39 cellular contexts compared by ENCODE assay signal in the genomic region with DNA sequence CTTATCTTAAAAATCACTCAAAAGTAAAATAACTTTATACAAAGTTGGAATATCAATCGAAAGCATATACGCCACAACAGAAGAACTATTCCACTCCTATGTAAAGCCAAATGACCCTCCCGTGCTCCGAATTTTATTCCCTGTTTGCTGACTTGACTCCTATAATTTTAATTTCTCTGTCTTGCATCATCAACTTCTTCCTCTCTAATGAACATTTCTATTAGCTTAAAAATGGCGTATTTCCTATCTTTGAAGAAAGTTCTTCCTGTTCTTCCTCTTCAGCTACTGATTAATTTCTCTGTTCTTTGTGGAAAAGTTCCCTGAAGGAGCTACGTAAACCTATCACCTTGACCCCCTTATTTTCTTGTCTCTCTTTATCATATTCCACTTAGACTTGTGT.
"Had no signal": no experiment of that assay in that cellular context is flagged by ENCODE, and none has a peak within 500 bp of the region (broad histone marks: within the 10 kb centered on the region; RNA-seq: fewer than 3 reads in every experiment).

No MANE protein-coding gene starts in this region.

- FAIRE-seq: astrocyte, bronchial epithelial cell had no signal

- H3K9me3 ChIP-seq: adrenal gland, ascending aorta, body of pancreas, breast epithelium had no signal

- H3K36me3 ChIP-seq: adrenal gland, ascending aorta, brain microvascular endothelial cell, breast epithelium, cardiac muscle cell had no signal

- H3K27me3 ChIP-seq: adrenal gland, ascending aorta, body of pancreas, brain microvascular endothelial cell, breast epithelium, cardiac muscle cell had no signal

- H3K27ac Mint-ChIP-seq: activated naive CD4-positive, alpha-beta T cell treated with anti-CD3 and anti-CD28 coated beads for 36 hours; activated naive CD4-positive, alpha-beta T cell treated with anti-CD3 and anti-CD28 coated beads, Interleukin-2, amount 10 ng/mL, durations not matched to agents 7 days and 5 days; activated naive CD4-positive, alpha-beta T cell treated with anti-CD3 and anti-CD28 coated beads, Interleukin-2, amount 50 U/mL, for 24 hours; activated naive CD4-positive, alpha-beta T cell treated with anti-CD3 and anti-CD28 coated beads, Interleukin-2, amount 50 U/mL, for 72 hours; activated naive CD8-positive, alpha-beta T cell; activated naive CD8-positive, alpha-beta T cell treated with anti-CD3 and anti-CD28 coated beads for 36 hours; activated naive CD8-positive, alpha-beta T cell treated with anti-CD3 and anti-CD28 coated beads, Interleukin-2, amount 10 ng/mL, durations not matched to agents 7 days and 5 days; activated naive CD8-positive, alpha-beta T cell treated with anti-CD3 and anti-CD28 coated beads, Interleukin-2, amount 50 U/mL, for 24 hours; activated T-cell treated with anti-CD3 and anti-CD28 coated beads, Interleukin-2, amount 50 U/mL, for 24 hours; activated T-cell treated with anti-CD3 and anti-CD28 coated beads, Interleukin-2, amount 50 U/mL, for 72 hours; activated T-helper 1 cell treated with anti-CD3 and anti-CD28 coated beads, Interleukin-12 subunit alpha, Interleukin-12 subunit beta, Interleukin-2, Interleukin-4 antibody, amounts not matched to agents 30 ng/mL and 10 ng/mL and 1 ng/mL, durations not matched to agents 14 hours and 24 hours and 36 hours; activated T-helper 17 cell treated with anti-CD3 and anti-CD28 coated beads, Interleukin-2, amount 50 U/mL, for 72 hours; activated T-helper 2 cell treated with anti-CD3 and anti-CD28 coated beads, Interferon-gamma antibody, Interleukin-2, Interleukin-4, amounts not matched to agents 10 μg/mL and 5 μg/mL and 100 μg/mL, durations not matched to agents 14 hours and 24 hours and 36 hours; brain had no signal

- H3K9me3 Mint-ChIP-seq: activated naive CD4-positive, alpha-beta T cell treated with anti-CD3 and anti-CD28 coated beads for 36 hours; activated naive CD4-positive, alpha-beta T cell treated with anti-CD3 and anti-CD28 coated beads, Interleukin-2, amount 10 ng/mL, durations not matched to agents 7 days and 5 days; activated naive CD4-positive, alpha-beta T cell treated with anti-CD3 and anti-CD28 coated beads, Interleukin-2, amount 50 U/mL, for 72 hours; activated naive CD8-positive, alpha-beta T cell treated with anti-CD3 and anti-CD28 coated beads for 36 hours; activated naive CD8-positive, alpha-beta T cell treated with anti-CD3 and anti-CD28 coated beads, Interleukin-2, amount 10 ng/mL, durations not matched to agents 7 days and 5 days; activated T-cell treated with anti-CD3 and anti-CD28 coated beads, Interleukin-2, amount 50 U/mL, for 24 hours; activated T-cell treated with anti-CD3 and anti-CD28 coated beads, Interleukin-2, amount 50 U/mL, for 4 hours; activated T-cell treated with anti-CD3 and anti-CD28 coated beads, Interleukin-2, amount 50 U/mL, for 72 hours; activated T-helper 1 cell treated with anti-CD3 and anti-CD28 coated beads, Interleukin-12 subunit alpha, Interleukin-12 subunit beta, Interleukin-2, Interleukin-4 antibody, amounts not matched to agents 30 ng/mL and 10 ng/mL and 1 ng/mL, durations not matched to agents 14 hours and 24 hours and 36 hours; activated T-helper 2 cell treated with anti-CD3 and anti-CD28 coated beads, Interferon-gamma antibody, Interleukin-2, Interleukin-4, amounts not matched to agents 10 μg/mL and 5 μg/mL and 100 μg/mL, durations not matched to agents 14 hours and 24 hours and 36 hours had no signal

- H3K4me3 Mint-ChIP-seq: activated naive CD4-positive, alpha-beta T cell treated with anti-CD3 and anti-CD28 coated beads for 36 hours; activated naive CD4-positive, alpha-beta T cell treated with anti-CD3 and anti-CD28 coated beads, Interleukin-2, amount 10 ng/mL, durations not matched to agents 7 days and 5 days; activated naive CD4-positive, alpha-beta T cell treated with anti-CD3 and anti-CD28 coated beads, Interleukin-2, amount 50 U/mL, for 24 hours; activated naive CD8-positive, alpha-beta T cell; activated naive CD8-positive, alpha-beta T cell treated with anti-CD3 and anti-CD28 coated beads for 36 hours; activated naive CD8-positive, alpha-beta T cell treated with anti-CD3 and anti-CD28 coated beads, Interleukin-2, amount 10 ng/mL, durations not matched to agents 7 days and 5 days; activated naive CD8-positive, alpha-beta T cell treated with anti-CD3 and anti-CD28 coated beads, Interleukin-2, amount 50 U/mL, for 24 hours; activated T-cell treated with anti-CD3 and anti-CD28 coated beads, Interleukin-2, amount 50 U/mL, for 24 hours; activated T-cell treated with anti-CD3 and anti-CD28 coated beads, Interleukin-2, amount 50 U/mL, for 4 hours; activated T-cell treated with anti-CD3 and anti-CD28 coated beads, Interleukin-2, amount 50 U/mL, for 72 hours; activated T-helper 1 cell treated with anti-CD3 and anti-CD28 coated beads, Interleukin-12 subunit alpha, Interleukin-12 subunit beta, Interleukin-2, Interleukin-4 antibody, amounts not matched to agents 30 ng/mL and 10 ng/mL and 1 ng/mL, durations not matched to agents 14 hours and 24 hours and 36 hours; activated T-helper 17 cell treated with anti-CD3 and anti-CD28 coated beads, Interleukin-2, amount 50 U/mL, for 72 hours; brain; central memory CD8-positive, alpha-beta T cell had no signal

- H3K4me1 Mint-ChIP-seq: activated naive CD4-positive, alpha-beta T cell treated with anti-CD3 and anti-CD28 coated beads, Interleukin-2, amount 10 ng/mL, durations not matched to agents 7 days and 5 days; activated naive CD4-positive, alpha-beta T cell treated with anti-CD3 and anti-CD28 coated beads, Interleukin-2, amount 50 U/mL, for 24 hours; activated naive CD8-positive, alpha-beta T cell treated with anti-CD3 and anti-CD28 coated beads, Interleukin-2, amount 50 U/mL, for 24 hours; activated T-helper 17 cell treated with anti-CD3 and anti-CD28 coated beads, Interleukin-2, amount 50 U/mL, for 72 hours; central memory CD8-positive, alpha-beta T cell had no signal

- H3K4me1 ChIP-seq: adrenal gland, ascending aorta, body of pancreas, breast epithelium had no signal

- DNase-seq: activated effector memory CD4-positive, alpha-beta T cell treated with anti-CD3 and anti-CD28 coated beads, Interleukin-2, amount 50 U/mL, for 16 hours; activated effector memory CD4-positive, alpha-beta T cell treated with Interleukin-2 at 50 U/mL for 16 hours; activated gamma-delta T cell; activated gamma-delta T cell treated with Interleukin-2 at 50 U/mL for 16 hours; activated naive CD4-positive, alpha-beta T cell; activated naive CD4-positive, alpha-beta T cell treated with anti-CD3 and anti-CD28 coated beads for 36 hours; activated naive CD4-positive, alpha-beta T cell treated with anti-CD3 and anti-CD28 coated beads, Interleukin-2, amount 10 ng/mL, durations not matched to agents 7 days and 5 days; activated naive CD4-positive, alpha-beta T cell treated with anti-CD3 and anti-CD28 coated beads, Interleukin-2, amount 50 U/mL, for 16 hours; activated naive CD4-positive, alpha-beta T cell treated with Interleukin-2 at 50 U/mL for 16 hours; activated naive CD8-positive, alpha-beta T cell treated with anti-CD3 and anti-CD28 coated beads for 36 hours; activated naive CD8-positive, alpha-beta T cell treated with anti-CD3 and anti-CD28 coated beads, Interleukin-2, amount 10 ng/mL, durations not matched to agents 7 days and 5 days; activated naive CD8-positive, alpha-beta T cell treated with anti-CD3 and anti-CD28 coated beads, Interleukin-2, amount 50 U/mL, for 24 hours; activated T-cell treated with anti-CD3 and anti-CD28 coated beads, Interleukin-2, amount 50 U/mL, for 24 hours; activated T-cell treated with anti-CD3 and anti-CD28 coated beads, Interleukin-2, amount 50 U/mL, for 4 hours; activated T-cell treated with anti-CD3 and anti-CD28 coated beads, Interleukin-2, amount 50 U/mL, for 48 hours; activated T-cell treated with anti-CD3 and anti-CD28 coated beads, Interleukin-2, amount 50 U/mL, for 72 hours; adrenal gland; amniotic stem cell; amygdala; anterior cingulate cortex; aorta; body of pancreas; brain microvascular endothelial cell; caudate nucleus; central memory CD4-positive, alpha-beta T cell; cerebellar nuclear complex had no signal

- H3K27me3 Mint-ChIP-seq: activated naive CD4-positive, alpha-beta T cell treated with anti-CD3 and anti-CD28 coated beads, Interleukin-2, amount 10 ng/mL, durations not matched to agents 7 days and 5 days had no signal

- H3K27ac ChIP-seq: adrenal gland, ascending aorta, body of pancreas, brain microvascular endothelial cell, breast epithelium had no signal

- ATAC-seq: activated naive CD4-positive, alpha-beta T cell treated with anti-CD3 and anti-CD28 coated beads, Interleukin-2, amount 50 U/mL, for 72 hours; activated naive CD8-positive, alpha-beta T cell treated with anti-CD3 and anti-CD28 coated beads, Interleukin-2, amount 50 U/mL, for 24 hours; activated T-cell treated with anti-CD3 and anti-CD28 coated beads, Interleukin-2, amount 50 U/mL, for 4 hours; activated T-cell treated with anti-CD3 and anti-CD28 coated beads, Interleukin-2, amount 50 U/mL, for 72 hours; activated T-helper 17 cell treated with anti-CD3 and anti-CD28 coated beads, Interleukin-2, amount 50 U/mL, for 72 hours; body of pancreas had no signal

- H3K4me3 ChIP-seq: adrenal gland, ascending aorta, body of pancreas, breast epithelium, cardiac muscle cell had no signal

- H3K36me3 Mint-ChIP-seq: activated naive CD4-positive, alpha-beta T cell treated with anti-CD3 and anti-CD28 coated beads, Interleukin-2, amount 10 ng/mL, durations not matched to agents 7 days and 5 days; activated naive CD4-positive, alpha-beta T cell treated with anti-CD3 and anti-CD28 coated beads, Interleukin-2, amount 50 U/mL, for 24 hours; activated naive CD4-positive, alpha-beta T cell treated with anti-CD3 and anti-CD28 coated beads, Interleukin-2, amount 50 U/mL, for 72 hours; activated naive CD8-positive, alpha-beta T cell; activated naive CD8-positive, alpha-beta T cell treated with anti-CD3 and anti-CD28 coated beads for 36 hours; activated naive CD8-positive, alpha-beta T cell treated with anti-CD3 and anti-CD28 coated beads, Interleukin-2, amount 10 ng/mL, durations not matched to agents 7 days and 5 days; brain had no signal
